11 cellular contexts compared by ENCODE assay signal in genomic region chr6:21033575-21034026, GRCh38.
DNase-seq lines count a peak whose midpoint lies in the region; TF ChIP-seq lines count a peak whose summit lies in the region.
"Had no signal": no experiment of that assay in that cellular context is flagged by ENCODE, and none has a peak within 500 bp of the region (broad histone marks: within the 10 kb centered on the region; RNA-seq: fewer than 3 reads in every experiment).

No MANE protein-coding gene starts in this region.

- no peaks in the 10 kb centered on the region for H3K9me3 ChIP-seq in prostate gland

- TF ChIP-seq POLR2A in prostate gland (IDR thresholded peaks at IDR 0.05): no peak

- no peak overlapping the region for H3K27ac ChIP-seq in prostate gland

- DNase-seq in EL (peak; percentile 85), SK-N-DZ (ENCODE audit: low spot score) (peak; percentile 58), fibroblast of the aortic adventitia (ENCODE audit: low read depth) (peak; percentile 95), prostate gland (ENCODE audit: low spot score) (peak; percentile 30), GM19240 (ENCODE audit: insufficient read length, low spot score) (no peak), T-helper 9 cell (no peak), T-helper 2 cell (no peak), RPMI8226 (no peak)
- DNase-seq: activated effector memory CD4-positive, alpha-beta T cell treated with Interleukin-2 at 50 U/mL for 16 hours; erythroblast; naive B cell had no signal

- 51% methylated on average over 4 of the region's 4 CpGs for WGBS in prostate gland

- TF ChIP-seq CTCF in fibroblast of the aortic adventitia (IDR thresholded peaks at IDR 0.05; ENCODE audit: insufficient read depth, low read length): no peak
- no peak for TF ChIP-seq CTCF in prostate gland (IDR thresholded peaks at IDR 0.05)

- no peaks in the 10 kb centered on the region for H3K4me1 ChIP-seq in prostate gland (replicated peaks)

- no peaks in the 10 kb centered on the region for H3K36me3 ChIP-seq in prostate gland

- intact Hi-C loops in prostate gland (cut with DNase I): no loop called here

- no peaks in the 10 kb centered on the region for H3K27me3 ChIP-seq in prostate gland (replicated peaks; ENCODE audit: insufficient read depth)

- H3K4me3 ChIP-seq in fibroblast of the aortic adventitia (ENCODE audit: low read depth, low read length) (peak overlapping the region; percentile 39), prostate gland (no peak overlapping the region)

Comparison
In these comparisons a context has a peak if more than half of its experiments do, and no peak if none do; other contexts are left out.
1. DNase-seq: peak in EL (single experiment), SK-N-DZ (single experiment), fibroblast of the aortic adventitia (single experiment) and prostate gland (single experiment); none in GM19240 (single experiment), T-helper 9 cell (single experiment), T-helper 2 cell (0 of 5) and RPMI8226 (single experiment).